Comparison of ENCODE assay signal across 26 cellular contexts in the genomic region with DNA sequence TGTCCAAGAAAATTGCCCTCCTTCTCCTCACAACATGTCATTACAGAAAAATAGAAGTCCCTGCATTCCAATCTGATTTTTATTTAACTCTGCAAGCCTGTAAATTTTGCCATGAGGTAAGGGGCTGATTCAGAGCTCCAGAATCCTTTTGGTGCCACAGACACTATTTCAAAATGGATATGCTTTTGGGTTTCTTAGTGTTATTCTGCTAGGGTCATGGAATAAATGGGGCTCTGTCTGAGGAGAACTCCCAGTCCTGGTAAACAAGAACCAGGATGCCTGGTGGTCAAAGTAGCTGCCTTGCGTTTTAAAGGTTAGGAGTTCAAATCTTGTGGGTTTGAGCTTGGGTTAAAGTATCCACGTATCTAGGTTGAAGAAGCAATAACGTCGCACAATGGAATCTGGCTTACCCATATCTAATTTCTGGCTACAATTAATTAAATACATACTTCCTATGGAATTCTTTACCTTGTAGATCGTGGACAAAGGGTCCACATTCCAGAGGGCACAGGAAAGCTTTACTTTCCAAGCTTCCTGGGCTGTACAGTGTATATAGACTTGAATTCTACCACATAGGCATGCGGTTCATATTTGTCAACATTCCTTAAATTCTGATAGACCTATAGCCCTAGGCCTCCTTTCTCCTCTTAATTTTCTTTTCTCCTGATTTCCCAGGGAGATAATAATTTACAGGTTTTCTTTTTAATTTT.
DNase-seq lines count a peak whose midpoint lies in the region; TF ChIP-seq lines count a peak whose summit lies in the region.
"Had no signal": no experiment of that assay in that cellular context is flagged by ENCODE, and none has a peak within 500 bp of the region (broad histone marks: within the 10 kb centered on the region; RNA-seq: fewer than 3 reads in every experiment).

No MANE protein-coding gene starts in this region.

- no peak overlapping the region for H3K4me2 ChIP-seq in PC-9
- H3K4me2 ChIP-seq: A549, neural progenitor cell had no signal

- no peaks in the 10 kb centered on the region for H3K27me3 ChIP-seq in PC-9 (ENCODE audit: insufficient read depth, low read depth)
- H3K27me3 ChIP-seq: breast epithelium, MG63, neural progenitor cell, upper lobe of left lung had no signal

- peaks cover 34% of the 10 kb centered on the region for H3K4me1 Mint-ChIP-seq in chondrocyte (ENCODE audit: low read depth)
- peaks cover 17% of the 10 kb centered on the region for H3K4me1 Mint-ChIP-seq in mesothelial cell of epicardium
- H3K4me1 Mint-ChIP-seq: neural progenitor cell had no signal

- no peak overlapping the region for H3K4me3 ChIP-seq in PC-9
- H3K4me3 ChIP-seq: A549, breast epithelium, lower lobe of right lung, MG63, neural progenitor cell, prostate gland, upper lobe of left lung had no signal

- no peak for TF ChIP-seq CTCF in chondrocyte (IDR thresholded peaks at IDR 0.05)
- no peak for TF ChIP-seq CTCF in mesothelial cell of epicardium (IDR thresholded peaks at IDR 0.05; ENCODE audit: unreplicated experiment)
- TF ChIP-seq CTCF in PC-9 (conservative IDR thresholded peaks at IDR 0.05) = no peak

- H3K27me3 Mint-ChIP-seq in chondrocyte (ENCODE audit: low read depth) (no peaks in the 10 kb centered on the region), mesothelial cell of epicardium (ENCODE audit: low read depth) (peaks cover 4% of the 10 kb centered on the region)

- intact Hi-C loops in PC-9 (cut with micrococcal nuclease; ENCODE audit: unreplicated experiment) = no loop called here

- no peaks in the 10 kb centered on the region for H3K4me1 ChIP-seq in PC-9 (replicated peaks; ENCODE audit: insufficient read depth)
- H3K4me1 ChIP-seq: A549, breast epithelium, lower lobe of right lung, neural progenitor cell, prostate gland, upper lobe of left lung had no signal

- BruUV-seq in PC-9 (replicated peaks; lab: Mats Ljungman, UMichigan) = no TSS peak

- no peak overlapping the region for H2AFZ ChIP-seq in PC-9
- H2AFZ ChIP-seq: neural progenitor cell had no signal

- POLR2A ChIA-PET in PC-9 (lab: Charles Lee; ENCODE audit: unreplicated experiment) = interaction anchor here (0.5 to 0.7 kb wide), 2 partner anchors 70 to 497 kb away, joined by 5 read pairs; no protein-coding TSS in a partner anchor

- CTCF ChIA-PET in PC-9 (lab: Charles Lee) = no interaction called here

- H3K9me3 Mint-ChIP-seq in chondrocyte (ENCODE audit: low read depth) = no peaks in the 10 kb centered on the region
- H3K9me3 Mint-ChIP-seq in mesothelial cell of epicardium = no peaks in the 10 kb centered on the region
- H3K9me3 Mint-ChIP-seq: dendritic cell treated with granulocyte-macrophage colony-stimulating factor and Interleukin-4, amounts not matched to agents 40 ng/mL and 50 ng/mL, for 4 days; neural progenitor cell had no signal

- no peak overlapping the region for H3K4me3 Mint-ChIP-seq in chondrocyte (ENCODE audit: unreplicated experiment)
- H3K4me3 Mint-ChIP-seq in mesothelial cell of epicardium = no peak overlapping the region
- H3K4me3 Mint-ChIP-seq: dendritic cell treated with granulocyte-macrophage colony-stimulating factor and Interleukin-4, amounts not matched to agents 40 ng/mL and 50 ng/mL, for 4 days; neural progenitor cell had no signal

- H3K36me3 Mint-ChIP-seq in chondrocyte (ENCODE audit: low read depth) (no peaks in the 10 kb centered on the region), mesothelial cell of epicardium (no peaks in the 10 kb centered on the region)
- H3K36me3 Mint-ChIP-seq: neural progenitor cell had no signal

- no peak overlapping the region for H3K27ac ChIP-seq in PC-9
- H3K27ac ChIP-seq: A549, breast epithelium, C4-2B, lower lobe of right lung, neural progenitor cell, prostate gland, upper lobe of left lung had no signal

- H3K9me2 ChIP-seq in PC-9 (ENCODE audit: insufficient read depth) = no peaks in the 10 kb centered on the region

- no peaks in the 10 kb centered on the region for H3F3A ChIP-seq in PC-9 (ENCODE audit: insufficient read depth, low read depth)

- H3K9me3 ChIP-seq in PC-9 (ENCODE audit: insufficient read depth, low read depth) = no peaks in the 10 kb centered on the region
- H3K9me3 ChIP-seq: A549, breast epithelium, lower lobe of right lung, MG63, prostate gland, upper lobe of left lung had no signal

- DNase-seq in AG20443 (ENCODE audit: low spot score) (peak; percentile 49), RPMI7951 (ENCODE audit: low read depth) (peak; percentile 16), chondrocyte (ENCODE audit: low spot score) (no peak), mesothelial cell of epicardium (ENCODE audit: low spot score in 2 of 2, unreplicated experiment in 2 of 2) (no peak), PC-9 (no peak), pons (ENCODE audit: low spot score) (no peak), NCI-H1105 (lab: John Stamatoyannopoulos, UW) (no peak)
- no peak for DNase-seq in stimulated activated CD4-positive, alpha-beta T cell treated with anti-CD3 and anti-CD28 coated beads, Interleukin-2, amount 100 ng/mL, for 24 hours
- DNase-seq: activated gamma-delta T cell; Calu3; glutamatergic neuron; kidney; lower lobe of right lung; MG63; NCI-H1417 treated with DMSO at 0.1 percent for 48 hours; NCI-H446; SHP77; stimulated activated CD8-positive, alpha-beta memory T cell treated with anti-CD3 and anti-CD28 coated beads, Interleukin-4, amount 100 ng/mL, for 48 hours; SW 1271; upper lobe of left lung had no signal

- H3K36me3 ChIP-seq in PC-9 (ENCODE audit: low read depth) = no peaks in the 10 kb centered on the region
- H3K36me3 ChIP-seq: breast epithelium, lower lobe of right lung, MG63, neural progenitor cell, prostate gland, upper lobe of left lung had no signal

- no peaks in the 10 kb centered on the region for H4K20me1 ChIP-seq in PC-9 (ENCODE audit: insufficient read depth)

- H3K27ac Mint-ChIP-seq in chondrocyte (ENCODE audit: unreplicated experiment) (peak overlapping the region; percentile 89), mesothelial cell of epicardium (peak overlapping the region; percentile 92)
- H3K27ac Mint-ChIP-seq: dendritic cell treated with granulocyte-macrophage colony-stimulating factor and Interleukin-4, amounts not matched to agents 40 ng/mL and 50 ng/mL, for 4 days; neural progenitor cell had no signal

- H3K79me2 ChIP-seq in PC-9 (ENCODE audit: low read depth) = no peaks in the 10 kb centered on the region

Comparison
In these comparisons a context has a peak if more than half of its experiments do, and no peak if none do; other contexts are left out.
1. DNase-seq: peak in AG20443 (single experiment) and RPMI7951 (single experiment); none in chondrocyte (single experiment), mesothelial cell of epicardium (0 of 2), stimulated activated CD4-positive, alpha-beta T cell treated with anti-CD3 and anti-CD28 coated beads, Interleukin-2, amount 100 ng/mL, for 24 hours (0 of 2), PC-9 (0 of 2), pons (single experiment) and NCI-H1105 (single experiment).